In the genomic region with DNA sequence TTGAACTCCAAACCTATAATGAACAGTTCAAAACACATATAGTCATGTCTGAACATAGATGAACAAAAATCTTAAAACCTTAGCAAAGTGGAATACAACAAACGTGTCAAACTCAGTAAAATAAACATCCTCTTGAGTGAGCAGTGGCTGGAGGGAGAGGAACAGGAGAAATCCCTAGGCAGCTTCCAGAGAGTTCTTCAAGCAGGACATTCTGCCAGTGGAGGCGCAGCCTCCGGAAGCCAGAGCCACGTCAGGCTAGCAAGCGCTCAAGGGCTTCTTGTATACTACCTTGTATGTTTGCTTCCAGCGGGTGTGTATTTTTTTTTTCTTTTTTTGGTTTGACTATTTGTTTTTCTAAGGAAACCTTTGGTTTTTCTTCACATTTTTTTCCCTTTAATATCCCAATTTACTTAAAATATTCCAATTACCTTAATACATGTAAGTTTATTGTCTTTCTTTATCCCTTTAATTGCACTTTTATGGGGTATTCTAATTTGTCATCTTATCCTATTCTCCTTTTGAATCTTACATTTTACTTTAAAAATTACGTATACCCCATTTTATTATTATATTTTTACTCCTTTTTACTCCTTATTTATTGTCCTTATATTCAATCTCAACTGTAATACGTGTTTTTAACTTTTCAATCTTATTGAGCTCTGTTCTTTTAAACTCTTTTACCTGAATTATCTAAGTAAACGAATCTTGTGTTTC, we compare ENCODE assay signal across 17 cellular contexts. TPM values are rescaled to one million over a fixed set of nuclear protein-coding genes. Genes with fewer than 3 reads are reported as not detected.
DNase-seq lines count a peak whose midpoint lies in the region; ATAC-seq and TF ChIP-seq lines count a peak whose summit lies in the region.
"Had no signal": no experiment of that assay in that cellular context is flagged by ENCODE, and none has a peak within 500 bp of the region (broad histone marks: within the 10 kb centered on the region; RNA-seq: fewer than 3 reads in every experiment).

No MANE protein-coding gene starts in this region.

- no peaks in the 10 kb centered on the region for H3K27me3 Mint-ChIP-seq in endothelial cell (ENCODE audit: unreplicated experiment)
- H3K27me3 Mint-ChIP-seq: activated naive CD8-positive, alpha-beta T cell treated with anti-CD3 and anti-CD28 coated beads for 36 hours had no signal

- H2AFZ ChIP-seq in smooth muscle cell (ENCODE audit: low read depth), result peak overlapping the region; percentile 7

- H3K4me3 Mint-ChIP-seq in endothelial cell (ENCODE audit: unreplicated experiment), result no peak overlapping the region
- H3K4me3 Mint-ChIP-seq: activated CD4-positive, alpha-beta T cell treated with anti-CD3 and anti-CD28 coated beads, Interleukin-2, amount 10 ng/mL, durations not matched to agents 24 days and 14 days; activated naive CD8-positive, alpha-beta T cell treated with anti-CD3 and anti-CD28 coated beads for 36 hours; activated T-cell treated with anti-CD3 and anti-CD28 coated beads, Interleukin-2, amount 50 U/mL, for 4 hours; memory B cell; stimulated activated naive CD8-positive, alpha-beta T cell treated with anti-CD3 and anti-CD28 coated beads, Interleukin-15, amount 100 ng/mL, for 72 hours had no signal

- H3K36me3 ChIP-seq in SJSA1 (no peaks in the 10 kb centered on the region), smooth muscle cell (ENCODE audit: low read depth) (no peaks in the 10 kb centered on the region), stomach (no peaks in the 10 kb centered on the region)
- H3K36me3 ChIP-seq: BLaER1 had no signal

- H3K4me2 ChIP-seq in smooth muscle cell, result no peak overlapping the region
- H3K4me2 ChIP-seq: BLaER1 had no signal

- H3K4me1 Mint-ChIP-seq in endothelial cell (ENCODE audit: unreplicated experiment), result peaks cover 3% of the 10 kb centered on the region
- H3K4me1 Mint-ChIP-seq: memory B cell had no signal

- no peak for TF ChIP-seq POLR2A in stomach (IDR thresholded peaks at IDR 0.05)

- H3K27me3 ChIP-seq in SJSA1 (replicated peaks), result no peaks in the 10 kb centered on the region
- H3K27me3 ChIP-seq in smooth muscle cell (ENCODE audit: low read depth), result no peaks in the 10 kb centered on the region
- H3K27me3 ChIP-seq in stomach, result no peaks in the 10 kb centered on the region
- H3K27me3 ChIP-seq: BLaER1 had no signal

- no peak overlapping the region for H3K27ac ChIP-seq in SJSA1
- H3K27ac ChIP-seq in smooth muscle cell (ENCODE audit: low read depth), result no peak overlapping the region
- H3K27ac ChIP-seq in stomach, result no peak overlapping the region
- H3K27ac ChIP-seq: BLaER1 had no signal

- H3K36me3 Mint-ChIP-seq in endothelial cell (ENCODE audit: low read depth, unreplicated experiment), result no peaks in the 10 kb centered on the region
- H3K36me3 Mint-ChIP-seq: activated naive CD8-positive, alpha-beta T cell treated with anti-CD3 and anti-CD28 coated beads for 36 hours; memory B cell had no signal

- H3K9me3 ChIP-seq in SJSA1 (replicated peaks) (no peaks in the 10 kb centered on the region), smooth muscle cell (replicated peaks; ENCODE audit: low read depth) (no peaks in the 10 kb centered on the region), stomach (no peaks in the 10 kb centered on the region)
- H3K9me3 ChIP-seq: BLaER1 had no signal

- intact Hi-C loops in stomach (cut with DNase I; ENCODE audit: low total_unique reads), result no loop called here

- H3K9ac ChIP-seq in smooth muscle cell (ENCODE audit: low read depth), result no peak overlapping the region
- H3K9ac ChIP-seq: BLaER1 had no signal

- no peak overlapping the region for H3K4me3 ChIP-seq in SJSA1
- H3K4me3 ChIP-seq in smooth muscle cell, result no peak overlapping the region
- no peak overlapping the region for H3K4me3 ChIP-seq in stomach
- H3K4me3 ChIP-seq: BLaER1 had no signal

- no peaks in the 10 kb centered on the region for H3K9me3 Mint-ChIP-seq in endothelial cell (ENCODE audit: unreplicated experiment)
- H3K9me3 Mint-ChIP-seq: activated CD4-positive, alpha-beta T cell treated with anti-CD3 and anti-CD28 coated beads, Interleukin-2, amount 10 ng/mL, durations not matched to agents 24 days and 14 days; activated naive CD8-positive, alpha-beta T cell treated with anti-CD3 and anti-CD28 coated beads for 36 hours; activated T-cell treated with anti-CD3 and anti-CD28 coated beads, Interleukin-2, amount 50 U/mL, for 4 hours; memory B cell; stimulated activated naive CD8-positive, alpha-beta T cell treated with anti-CD3 and anti-CD28 coated beads, Interleukin-15, amount 100 ng/mL, for 72 hours had no signal

- H4K20me1 ChIP-seq in smooth muscle cell (ENCODE audit: low read depth), result no peaks in the 10 kb centered on the region
- H4K20me1 ChIP-seq: BLaER1 had no signal

- no peak for TF ChIP-seq EP300 in stomach (IDR thresholded peaks at IDR 0.05)

- WGBS in smooth muscle cell (ENCODE audit: low lambda C conversion rate), result 71% methylated on average over 9 of the region's 9 CpGs
- WGBS in stomach, 5 donors, result 37 to 64% (median 61%) methylated on average over 9 of the region's 9 CpGs

- no peak overlapping the region for H3K27ac Mint-ChIP-seq in endothelial cell (ENCODE audit: unreplicated experiment)
- H3K27ac Mint-ChIP-seq: activated CD4-positive, alpha-beta T cell treated with anti-CD3 and anti-CD28 coated beads, Interleukin-2, amount 10 ng/mL, durations not matched to agents 24 days and 14 days; activated naive CD8-positive, alpha-beta T cell treated with anti-CD3 and anti-CD28 coated beads for 36 hours; memory B cell; stimulated activated naive CD8-positive, alpha-beta T cell treated with anti-CD3 and anti-CD28 coated beads, Interleukin-15, amount 100 ng/mL, for 72 hours had no signal

- H3K79me2 ChIP-seq in smooth muscle cell (ENCODE audit: low read depth), result no peaks in the 10 kb centered on the region

- no peaks in the 10 kb centered on the region for H3F3A ChIP-seq in smooth muscle cell (ENCODE audit: low read depth)

- no peak for ATAC-seq in GM21529 (IDR thresholded peaks at IDR 0.05; ENCODE audit: unreplicated experiment)
- ATAC-seq: activated T-cell treated with anti-CD3 and anti-CD28 coated beads, Interleukin-2, amount 50 U/mL, for 4 hours; stimulated activated naive CD8-positive, alpha-beta T cell treated with anti-CD3 and anti-CD28 coated beads, Interleukin-15, amount 100 ng/mL, for 72 hours had no signal

- H3K4me1 ChIP-seq in SJSA1 (replicated peaks) (peaks cover 10% of the 10 kb centered on the region), smooth muscle cell (ENCODE audit: low read depth) (peaks cover 15% of the 10 kb centered on the region), stomach (peaks cover 0 to 45% (median 9%) of the 10 kb centered on the region in 4 donors)

- peak; percentile 42 to 64 for DNase-seq in SJSA1 (ENCODE audit: low read depth in 1 of 2, low spot score in 2 of 2)
- DNase-seq in endothelial cell (ENCODE audit: low spot score), result peak; percentile 15
- DNase-seq in iPS-NIHi7 (ENCODE audit: extremely low spot score), result peak; percentile 46
- DNase-seq in smooth muscle cell (lab: John Stamatoyannopoulos, UW; ENCODE audit: unreplicated experiment), result no peak
- DNase-seq in stimulated activated CD8-positive, alpha-beta memory T cell treated with anti-CD3 and anti-CD28 coated beads, Interleukin-4, amount 100 ng/mL, for 48 hours, result no peak
- DNase-seq in stomach, result no peak
- DNase-seq in CD1c-positive myeloid dendritic cell (ENCODE audit: extremely low spot score), result no peak
- DNase-seq: activated naive CD8-positive, alpha-beta T cell treated with anti-CD3 and anti-CD28 coated beads for 36 hours; activated T-cell treated with anti-CD3 and anti-CD28 coated beads, Interleukin-2, amount 50 U/mL, for 4 hours; NCI-H1092 treated with DMSO at 0.1 percent for 48 hours; NCI-H345; stimulated activated naive CD8-positive, alpha-beta T cell treated with anti-CD3 and anti-CD28 coated beads, Interleukin-15, amount 100 ng/mL, for 72 hours; T1000 had no signal

- TF ChIP-seq CTCF in endothelial cell (IDR thresholded peaks at IDR 0.05; ENCODE audit: unreplicated experiment) (no peak), smooth muscle cell (IDR thresholded peaks at IDR 0.05; ENCODE audit: borderline replicate concordance, insufficient read depth, poor library complexity, severe bottlenecking) (no peak), stomach (IDR thresholded peaks at IDR 0.05) (no peak)

RNA-seq across cellular contexts. Expression of a gene that starts 42.0 kb away (rescaled TPM):
- 6.1 and 11.8 TPM in 2 replicates for total RNA-seq in SJSA1 (2014; rRNA removed; shearing (Covaris generic))
- 0.72 TPM for total RNA-seq in endothelial cell (ENCODE audit: unreplicated experiment)
- total RNA-seq in smooth muscle cell, result 0.22 and 0.31 TPM in 2 replicates
- polyA plus RNA-seq in smooth muscle cell, result 0.61 and 0.73 TPM in 2 replicates
- 1 to 10 TPM in 2 of 5 donors, under 1 TPM in 2, not detected in 1; 0.45 to 3.5 (median 0.94) TPM for total RNA-seq in stomach
- under 1 TPM in 2 of 3 donors, not detected in 1; 0.31 to 0.95 TPM for polyA plus RNA-seq in stomach

RNA-seq across cellular contexts. Expression of a gene that starts 56.1 kb away (rescaled TPM):
- 123 and 129 TPM in 2 replicates for total RNA-seq in SJSA1 (2014; rRNA removed; shearing (Covaris generic))
- 19.6 TPM for total RNA-seq in endothelial cell (ENCODE audit: unreplicated experiment)
- total RNA-seq in smooth muscle cell, result 56.7 and 82.0 TPM in 2 replicates
- 34.7 and 35.6 TPM in 2 replicates for polyA plus RNA-seq in smooth muscle cell
- 100 to 1,000 TPM in 1 of 5 donors, 10 to 100 TPM in 4; 11.6 to 137 (median 35.7) TPM for total RNA-seq in stomach
- 10 to 100 TPM; 17.7 to 22.7 (median 17.9) TPM for polyA plus RNA-seq in stomach

Comparison
In these comparisons a context has a peak if more than half of its experiments do, and no peak if none do; other contexts are left out.
1. DNase-seq: peak in SJSA1 (2 of 2), endothelial cell (single experiment) and iPS-NIHi7 (single experiment); none in smooth muscle cell (single experiment), stimulated activated CD8-positive, alpha-beta memory T cell treated with anti-CD3 and anti-CD28 coated beads, Interleukin-4, amount 100 ng/mL, for 48 hours (single experiment), stomach (single experiment) and CD1c-positive myeloid dendritic cell (single experiment).